ENCODE assay signal across 2 cellular contexts in genomic region chr15:55740981-55741591, GRCh38.
TF ChIP-seq lines count a peak whose summit lies in the region.

No MANE protein-coding gene starts in this region.

TF ChIP-seq in SK-N-SH, 30 proteins besides CTCF, POLR2A, EP300 and RAD21 (continued from another document):
- TF ChIP-seq SMC3 (IDR thresholded peaks at IDR 0.05; ENCODE audit: low read depth, low read length) (no peak), USF1 (IDR thresholded peaks at IDR 0.05; ENCODE audit: borderline replicate concordance, low read depth) (no peak), NRF1 (IDR thresholded peaks at IDR 0.05; ENCODE audit: low read depth, low read length) (no peak), NFIC (IDR thresholded peaks at IDR 0.05; ENCODE audit: borderline replicate concordance) (no peak), RFX5 (IDR thresholded peaks at IDR 0.05; ENCODE audit: low read length) (no peak), GABPA (IDR thresholded peaks at IDR 0.05; ENCODE audit: low read depth) (no peak), CHD2 (IDR thresholded peaks at IDR 0.05; ENCODE audit: low read length, partially characterized antibody) (no peak), RCOR1 (IDR thresholded peaks at IDR 0.05; ENCODE audit: low read length) (no peak)
- TF ChIP-seq, protein P1, sequence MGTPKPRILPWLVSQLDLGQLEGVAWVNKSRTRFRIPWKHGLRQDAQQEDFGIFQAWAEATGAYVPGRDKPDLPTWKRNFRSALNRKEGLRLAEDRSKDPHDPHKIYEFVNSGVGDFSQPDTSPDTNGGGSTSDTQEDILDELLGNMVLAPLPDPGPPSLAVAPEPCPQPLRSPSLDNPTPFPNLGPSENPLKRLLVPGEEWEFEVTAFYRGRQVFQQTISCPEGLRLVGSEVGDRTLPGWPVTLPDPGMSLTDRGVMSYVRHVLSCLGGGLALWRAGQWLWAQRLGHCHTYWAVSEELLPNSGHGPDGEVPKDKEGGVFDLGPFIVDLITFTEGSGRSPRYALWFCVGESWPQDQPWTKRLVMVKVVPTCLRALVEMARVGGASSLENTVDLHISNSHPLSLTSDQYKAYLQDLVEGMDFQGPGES (IDR thresholded peaks at IDR 0.05; ENCODE audit: low read depth, low read length) = no peak

TF ChIP-seq in SK-N-SH treated with all-trans-retinoic acid at 6 μM for 48 hours, 23 proteins besides CTCF, POLR2A, EP300 and RAD21 (continued from another document):
- TF ChIP-seq, protein P2, sequence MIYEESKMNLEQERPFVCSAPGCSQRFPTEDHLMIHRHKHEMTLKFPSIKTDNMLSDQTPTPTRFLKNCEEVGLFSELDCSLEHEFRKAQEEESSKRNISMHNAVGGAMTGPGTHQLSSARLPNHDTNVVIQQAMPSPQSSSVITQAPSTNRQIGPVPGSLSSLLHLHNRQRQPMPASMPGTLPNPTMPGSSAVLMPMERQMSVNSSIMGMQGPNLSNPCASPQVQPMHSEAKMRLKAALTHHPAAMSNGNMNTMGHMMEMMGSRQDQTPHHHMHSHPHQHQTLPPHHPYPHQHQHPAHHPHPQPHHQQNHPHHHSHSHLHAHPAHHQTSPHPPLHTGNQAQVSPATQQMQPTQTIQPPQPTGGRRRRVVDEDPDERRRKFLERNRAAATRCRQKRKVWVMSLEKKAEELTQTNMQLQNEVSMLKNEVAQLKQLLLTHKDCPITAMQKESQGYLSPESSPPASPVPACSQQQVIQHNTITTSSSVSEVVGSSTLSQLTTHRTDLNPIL (CRISPR knock-in tag; IDR thresholded peaks at IDR 0.05; ENCODE audit: low read depth) = no peak
- TF ChIP-seq, protein P3, sequence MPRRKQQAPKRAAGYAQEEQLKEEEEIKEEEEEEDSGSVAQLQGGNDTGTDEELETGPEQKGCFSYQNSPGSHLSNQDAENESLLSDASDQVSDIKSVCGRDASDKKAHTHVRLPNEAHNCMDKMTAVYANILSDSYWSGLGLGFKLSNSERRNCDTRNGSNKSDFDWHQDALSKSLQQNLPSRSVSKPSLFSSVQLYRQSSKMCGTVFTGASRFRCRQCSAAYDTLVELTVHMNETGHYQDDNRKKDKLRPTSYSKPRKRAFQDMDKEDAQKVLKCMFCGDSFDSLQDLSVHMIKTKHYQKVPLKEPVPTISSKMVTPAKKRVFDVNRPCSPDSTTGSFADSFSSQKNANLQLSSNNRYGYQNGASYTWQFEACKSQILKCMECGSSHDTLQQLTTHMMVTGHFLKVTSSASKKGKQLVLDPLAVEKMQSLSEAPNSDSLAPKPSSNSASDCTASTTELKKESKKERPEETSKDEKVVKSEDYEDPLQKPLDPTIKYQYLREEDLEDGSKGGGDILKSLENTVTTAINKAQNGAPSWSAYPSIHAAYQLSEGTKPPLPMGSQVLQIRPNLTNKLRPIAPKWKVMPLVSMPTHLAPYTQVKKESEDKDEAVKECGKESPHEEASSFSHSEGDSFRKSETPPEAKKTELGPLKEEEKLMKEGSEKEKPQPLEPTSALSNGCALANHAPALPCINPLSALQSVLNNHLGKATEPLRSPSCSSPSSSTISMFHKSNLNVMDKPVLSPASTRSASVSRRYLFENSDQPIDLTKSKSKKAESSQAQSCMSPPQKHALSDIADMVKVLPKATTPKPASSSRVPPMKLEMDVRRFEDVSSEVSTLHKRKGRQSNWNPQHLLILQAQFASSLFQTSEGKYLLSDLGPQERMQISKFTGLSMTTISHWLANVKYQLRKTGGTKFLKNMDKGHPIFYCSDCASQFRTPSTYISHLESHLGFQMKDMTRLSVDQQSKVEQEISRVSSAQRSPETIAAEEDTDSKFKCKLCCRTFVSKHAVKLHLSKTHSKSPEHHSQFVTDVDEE (CRISPR knock-in tag; IDR thresholded peaks at IDR 0.05) = no peak
- TF ChIP-seq, protein P4, sequence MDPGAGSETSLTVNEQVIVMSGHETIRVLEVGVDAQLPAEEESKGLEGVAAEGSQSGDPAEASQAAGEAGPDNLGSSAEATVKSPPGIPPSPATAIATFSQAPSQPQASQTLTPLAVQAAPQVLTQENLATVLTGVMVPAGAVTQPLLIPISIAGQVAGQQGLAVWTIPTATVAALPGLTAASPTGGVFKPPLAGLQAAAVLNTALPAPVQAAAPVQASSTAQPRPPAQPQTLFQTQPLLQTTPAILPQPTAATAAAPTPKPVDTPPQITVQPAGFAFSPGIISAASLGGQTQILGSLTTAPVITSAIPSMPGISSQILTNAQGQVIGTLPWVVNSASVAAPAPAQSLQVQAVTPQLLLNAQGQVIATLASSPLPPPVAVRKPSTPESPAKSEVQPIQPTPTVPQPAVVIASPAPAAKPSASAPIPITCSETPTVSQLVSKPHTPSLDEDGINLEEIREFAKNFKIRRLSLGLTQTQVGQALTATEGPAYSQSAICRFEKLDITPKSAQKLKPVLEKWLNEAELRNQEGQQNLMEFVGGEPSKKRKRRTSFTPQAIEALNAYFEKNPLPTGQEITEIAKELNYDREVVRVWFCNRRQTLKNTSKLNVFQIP (CRISPR knock-in tag; IDR thresholded peaks at IDR 0.05; ENCODE audit: borderline replicate concordance, low read depth) = no peak
